In genomic region chr10:132243646-132244045, GRCh38 we compare ENCODE assay signal across 29 cellular contexts.
"Had no signal": no experiment of that assay in that cellular context is flagged by ENCODE, and none has a peak within 500 bp of the region (broad histone marks: within the 10 kb centered on the region; RNA-seq: fewer than 3 reads in every experiment).

No MANE protein-coding gene starts in this region.

- H3K9ac ChIP-seq: parathyroid adenoma had no signal

- H2AFZ ChIP-seq: parathyroid adenoma had no signal

- H3K27ac ChIP-seq: ovary, parathyroid adenoma, psoas muscle, right lobe of liver, sigmoid colon, stomach, thoracic aorta, thyroid gland, tibial nerve, upper lobe of left lung, vagina had no signal

- H3K4me1 Mint-ChIP-seq: stimulated activated naive B cell treated with anti-CD40 and anti-IgM and Interleukin-4, amounts not matched to agents 10 μg/mL and 1 μg/mL and 100 μg/mL, for 72 hours had no signal

- H3K27ac Mint-ChIP-seq: natural killer cell treated with Interleukin-12 subunit alpha and Interleukin-12 subunit beta and Interleukin-15 and Interleukin-18, amount 100 ng/mL, for 72 hours; nephron progenitor cell; progenitor cell of endocrine pancreas; stimulated activated naive B cell treated with anti-CD40 and anti-IgM and Interleukin-4, amounts not matched to agents 10 μg/mL and 1 μg/mL and 100 μg/mL, for 72 hours; stimulated activated naive CD8-positive, alpha-beta T cell treated with anti-CD3 and anti-CD28 coated beads, Interleukin-15, Interleukin-2, amounts not matched to agents 100 ng/mL and 50 ng/mL, for 24 hours had no signal

- H3K36me3 Mint-ChIP-seq: naive thymus-derived CD8-positive, alpha-beta T cell; natural killer cell treated with Interleukin-12 subunit alpha and Interleukin-12 subunit beta and Interleukin-15 and Interleukin-18, amount 100 ng/mL, for 72 hours; stimulated activated naive B cell treated with anti-CD40 and anti-IgM and Interleukin-4, amounts not matched to agents 10 μg/mL and 1 μg/mL and 100 μg/mL, for 72 hours had no signal

- FAIRE-seq: small intestine, urothelium cell line had no signal

- H3K27me3 ChIP-seq: ovary, right lobe of liver, sigmoid colon, stomach, thyroid gland, tibial nerve, upper lobe of left lung, vagina had no signal

- H3K4me3 ChIP-seq: ovary, psoas muscle, right lobe of liver, sigmoid colon, stomach, thoracic aorta, thyroid gland, tibial nerve, upper lobe of left lung, vagina had no signal

- H3K36me3 ChIP-seq: ovary, right lobe of liver, sigmoid colon, stomach, thoracic aorta, thyroid gland, upper lobe of left lung, vagina had no signal

- ATAC-seq: naive thymus-derived CD8-positive, alpha-beta T cell; natural killer cell treated with Interleukin-12 subunit alpha and Interleukin-12 subunit beta and Interleukin-15 and Interleukin-18, amount 100 ng/mL, for 72 hours; psoas muscle; right cardiac atrium; right lobe of liver; stimulated activated naive B cell treated with anti-CD40 and anti-IgM and Interleukin-4, amounts not matched to agents 10 μg/mL and 1 μg/mL and 100 μg/mL, for 72 hours had no signal

- H3K9me3 ChIP-seq: ovary, psoas muscle, right lobe of liver, sigmoid colon, stomach, thoracic aorta, thyroid gland, tibial nerve, upper lobe of left lung, vagina had no signal

- DNase-seq: naive thymus-derived CD8-positive, alpha-beta T cell; nephron progenitor cell; occipital lobe; ovary; posterior cingulate gyrus; psoas muscle; right lobe of liver; sigmoid colon; small intestine; stimulated activated CD4-positive, alpha-beta T cell treated with anti-CD3 and anti-CD28 coated beads, Interleukin-15, amount 100 ng/mL, for 24 hours; stimulated activated CD4-positive, alpha-beta T cell treated with anti-CD3 and anti-CD28 coated beads, Interleukin-2, amount 100 ng/mL, for 24 hours; stimulated activated CD4-positive, alpha-beta T cell treated with anti-CD3 and anti-CD28 coated beads, Interleukin-2, amount 100 ng/mL, for 48 hours; stimulated activated CD4-positive, alpha-beta T cell treated with anti-CD3 and anti-CD28 coated beads, Interleukin-4, amount 100 ng/mL, for 24 hours; stimulated activated naive B cell treated with anti-CD40 and anti-IgM and Interleukin-4, amounts not matched to agents 10 μg/mL and 1 μg/mL and 100 μg/mL, for 72 hours; stimulated activated naive CD4-positive, alpha-beta T cell treated with Interleukin-2 at 50 U/mL for 16 hours; stomach; thyroid gland; trophoblast cell had no signal

- H3K27me3 Mint-ChIP-seq: naive thymus-derived CD8-positive, alpha-beta T cell; natural killer cell treated with Interleukin-12 subunit alpha and Interleukin-12 subunit beta and Interleukin-15 and Interleukin-18, amount 100 ng/mL, for 72 hours; stimulated activated naive CD8-positive, alpha-beta T cell treated with anti-CD3 and anti-CD28 coated beads, Interleukin-15, Interleukin-2, amounts not matched to agents 100 ng/mL and 50 ng/mL, for 24 hours had no signal

- H3K9me3 Mint-ChIP-seq: naive thymus-derived CD8-positive, alpha-beta T cell; natural killer cell treated with Interleukin-12 subunit alpha and Interleukin-12 subunit beta and Interleukin-15 and Interleukin-18, amount 100 ng/mL, for 72 hours; nephron progenitor cell; neural crest cell; stimulated activated naive B cell treated with anti-CD40 and anti-IgM and Interleukin-4, amounts not matched to agents 10 μg/mL and 1 μg/mL and 100 μg/mL, for 72 hours; stimulated activated naive CD8-positive, alpha-beta T cell treated with anti-CD3 and anti-CD28 coated beads, Interleukin-15, Interleukin-2, amounts not matched to agents 100 ng/mL and 50 ng/mL, for 24 hours had no signal

- H3K4me1 ChIP-seq: parathyroid adenoma, psoas muscle, right lobe of liver, thyroid gland, tibial nerve, vagina had no signal

- H3K4me3 Mint-ChIP-seq: naive thymus-derived CD8-positive, alpha-beta T cell; natural killer cell treated with Interleukin-12 subunit alpha and Interleukin-12 subunit beta and Interleukin-15 and Interleukin-18, amount 100 ng/mL, for 72 hours; nephron progenitor cell; neural crest cell; stimulated activated naive B cell treated with anti-CD40 and anti-IgM and Interleukin-4, amounts not matched to agents 10 μg/mL and 1 μg/mL and 100 μg/mL, for 72 hours; stimulated activated naive CD8-positive, alpha-beta T cell treated with anti-CD3 and anti-CD28 coated beads, Interleukin-15, Interleukin-2, amounts not matched to agents 100 ng/mL and 50 ng/mL, for 24 hours had no signal

- H3K79me2 ChIP-seq: parathyroid adenoma had no signal
